9 cellular contexts compared by ENCODE assay signal in the genomic region with DNA sequence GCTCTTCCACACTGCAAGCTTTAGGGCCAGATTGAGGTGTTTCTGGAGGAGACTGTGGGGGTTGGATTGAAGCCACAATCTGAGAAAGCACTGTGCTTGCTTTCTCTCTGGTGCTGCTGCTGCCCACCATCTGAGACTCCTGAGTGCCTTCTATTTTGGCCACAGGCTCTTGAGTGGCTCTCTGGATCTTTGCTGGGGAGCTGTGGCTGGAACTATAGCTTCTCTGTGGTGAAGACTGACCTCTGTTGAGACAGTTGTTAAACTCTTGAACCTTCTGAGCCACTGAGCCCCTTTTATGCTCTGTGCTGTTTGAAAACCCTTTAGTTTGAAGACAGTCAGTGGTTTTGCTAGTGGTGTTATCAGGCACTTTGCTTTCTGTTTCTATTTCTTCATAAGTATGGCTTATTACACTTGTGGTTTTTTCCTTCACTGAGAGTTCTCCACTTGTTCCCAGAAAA.
A peak's percentile ranks its signal among the peaks of the same experiment; 100 is the strongest.
DNase-seq lines count a peak whose midpoint lies in the region; ATAC-seq lines count a peak whose summit lies in the region.
"Had no signal": no experiment of that assay in that cellular context is flagged by ENCODE, and none has a peak within 500 bp of the region (broad histone marks: within the 10 kb centered on the region; RNA-seq: fewer than 3 reads in every experiment).

No MANE protein-coding gene starts in this region.

- H4K91ac ChIP-seq in trophoblast cell (ENCODE audit: low read depth, low read length): no peak overlapping the region

- H3K4me3 ChIP-seq in BLaER1: no peak overlapping the region
- no peak overlapping the region for H3K4me3 ChIP-seq in trophoblast cell (ENCODE audit: low read depth, low read length)

- ATAC-seq in GM18873 (IDR thresholded peaks at IDR 0.05; ENCODE audit: low FRiP score, unreplicated experiment) (peak; percentile 59), HG03159 (IDR thresholded peaks at IDR 0.05; ENCODE audit: unreplicated experiment) (peak; percentile 55), GM18858 (IDR thresholded peaks at IDR 0.05; ENCODE audit: unreplicated experiment) (no peak), esophagus mucosa (no peak), GM19328 (IDR thresholded peaks at IDR 0.05; ENCODE audit: unreplicated experiment) (no peak)
- ATAC-seq in activated naive CD4-positive, alpha-beta T cell treated with anti-CD3 and anti-CD28 coated beads, Interleukin-2, amount 50 U/mL, for 72 hours: peak; percentile 70 to 80

- H4K20me1 ChIP-seq in BLaER1: no peaks in the 10 kb centered on the region

- H2AFZ ChIP-seq in trophoblast cell (ENCODE audit: insufficient read depth, low read length, poor library complexity): no peak overlapping the region

- H3K9ac ChIP-seq in BLaER1 (no peak overlapping the region), trophoblast cell (ENCODE audit: low read length) (no peak overlapping the region)

- peak overlapping the region; percentile 14 to 24 for H3K27ac Mint-ChIP-seq in activated naive CD4-positive, alpha-beta T cell treated with anti-CD3 and anti-CD28 coated beads, Interleukin-2, amount 50 U/mL, for 72 hours
- H3K27ac Mint-ChIP-seq: mesothelial cell of epicardium had no signal

- H3K27ac ChIP-seq in BLaER1 (no peak overlapping the region), trophoblast cell (ENCODE audit: low read depth, low read length) (no peak overlapping the region)

- H3K27me3 ChIP-seq in BLaER1 (no peaks in the 10 kb centered on the region), trophoblast cell (ENCODE audit: insufficient read depth, low read length) (no peaks in the 10 kb centered on the region)

- H3K36me3 Mint-ChIP-seq in activated naive CD4-positive, alpha-beta T cell treated with anti-CD3 and anti-CD28 coated beads, Interleukin-2, amount 50 U/mL, for 72 hours: peaks cover 0 to 6% of the 10 kb centered on the region in 2 donors

- H3K79me1 ChIP-seq in trophoblast cell (ENCODE audit: low read length): no peaks in the 10 kb centered on the region

- H3K9me3 ChIP-seq in BLaER1 (no peaks in the 10 kb centered on the region), trophoblast cell (ENCODE audit: insufficient read depth, low read depth, low read length) (peaks cover 2% of the 10 kb centered on the region)

- H3K4ac ChIP-seq in trophoblast cell (ENCODE audit: low read depth, low read length): no peak overlapping the region

- H3K14ac ChIP-seq in trophoblast cell (ENCODE audit: low read length): no peak overlapping the region

- no peak overlapping the region for H3K23ac ChIP-seq in trophoblast cell (ENCODE audit: low read length)

- DNase-seq in activated naive CD4-positive, alpha-beta T cell treated with anti-CD3 and anti-CD28 coated beads, Interleukin-2, amount 50 U/mL, for 72 hours (ENCODE audit: low spot score in 2 of 2): no peak
- no peak for DNase-seq in trophoblast cell

- no peak overlapping the region for H3K18ac ChIP-seq in trophoblast cell (ENCODE audit: low read length)

- no peak overlapping the region for H2BK120ac ChIP-seq in trophoblast cell (ENCODE audit: insufficient read depth, low read length, poor library complexity)

- H3K4me1 ChIP-seq in BLaER1 (peaks cover 20% of the 10 kb centered on the region), trophoblast cell (ENCODE audit: control insufficient read depth in 1 of 2, insufficient read depth in 2 of 2, low read length in 2 of 2) (no peaks in the 10 kb centered on the region)

- no peaks in the 10 kb centered on the region for H3K79me2 ChIP-seq in trophoblast cell (ENCODE audit: control insufficient read depth, insufficient read depth, low read length, poor library complexity)

- H2BK12ac ChIP-seq in trophoblast cell (ENCODE audit: low read length): no peak overlapping the region

- peaks cover 0 to 5% of the 10 kb centered on the region in 2 donors for H3K9me3 Mint-ChIP-seq in activated naive CD4-positive, alpha-beta T cell treated with anti-CD3 and anti-CD28 coated beads, Interleukin-2, amount 50 U/mL, for 72 hours
- H3K9me3 Mint-ChIP-seq: mesothelial cell of epicardium had no signal

- no peak overlapping the region for H4K8ac ChIP-seq in trophoblast cell (ENCODE audit: low read depth, low read length)

- H2BK5ac ChIP-seq in trophoblast cell (ENCODE audit: low read depth, low read length, poor library complexity): no peak overlapping the region

- H3K36me3 ChIP-seq in BLaER1: no peaks in the 10 kb centered on the region
- H3K36me3 ChIP-seq in trophoblast cell (ENCODE audit: control insufficient read depth in 1 of 2, insufficient read depth in 2 of 2, low read length in 2 of 2): peaks cover 3 to 5% of the 10 kb centered on the region in 2 experiments

- H4K12ac ChIP-seq in trophoblast cell (ENCODE audit: low read depth, low read length): no peak overlapping the region

- 0 out of 2 replicates have a peak overlapping the region, but pooled peaks have one; percentile 15 for H3K4me2 ChIP-seq in BLaER1
- H3K4me2 ChIP-seq in trophoblast cell (ENCODE audit: low read length): no peak overlapping the region

- no peak overlapping the region for H2AK5ac ChIP-seq in trophoblast cell (ENCODE audit: low read length)

Comparison
In these comparisons a context has a peak if more than half of its experiments do, and no peak if none do; other contexts are left out.
1. ATAC-seq: peak in GM18873 (single experiment), HG03159 (single experiment) and activated naive CD4-positive, alpha-beta T cell treated with anti-CD3 and anti-CD28 coated beads, Interleukin-2, amount 50 U/mL, for 72 hours (2 of 2); none in GM18858 (single experiment), esophagus mucosa (single experiment) and GM19328 (single experiment).